Comparison of ENCODE assay signal across 24 cellular contexts in genomic region chr2:68698567-68699377, GRCh38. TPM values are rescaled to one million over a fixed set of nuclear protein-coding genes. Genes with fewer than 3 reads are reported as not detected.
A peak's percentile ranks its signal among the peaks of the same experiment; 100 is the strongest.
DNase-seq lines count a peak whose midpoint lies in the region; ATAC-seq, FAIRE-seq and TF ChIP-seq lines count a peak whose summit lies in the region.
"Had no signal": no experiment of that assay in that cellular context is flagged by ENCODE, and none has a peak within 500 bp of the region (broad histone marks: within the 10 kb centered on the region; RNA-seq: fewer than 3 reads in every experiment).

No MANE protein-coding gene starts in this region.

- DNase-seq in DMS153 treated with DMSO at 0.1 percent for 48 hours (lab: John Stamatoyannopoulos, UW; ENCODE audit: unreplicated experiment), result peak; percentile 73
- peak; percentile 90 for DNase-seq in NCI-H1436 (lab: John Stamatoyannopoulos, UW)
- peak; percentile 52 for DNase-seq in NCI-H2196 treated with DMSO at 0.1 percent for 48 hours (lab: John Stamatoyannopoulos, UW; ENCODE audit: unreplicated experiment)
- DNase-seq in activated naive CD4-positive, alpha-beta T cell treated with anti-CD3 and anti-CD28 coated beads, Interleukin-2, amount 50 U/mL, for 72 hours (ENCODE audit: low spot score in 2 of 2), result no peak
- no peak for DNase-seq in GM12891 (ENCODE audit: insufficient read length, low spot score)
- DNase-seq: ACHN; activated CD4-positive, CD25-positive, alpha-beta regulatory T cell; activated naive CD4-positive, alpha-beta T cell treated with anti-CD3 and anti-CD28 coated beads, Interleukin-2, amount 50 U/mL, for 16 hours; activated T-cell treated with anti-CD3 and anti-CD28 coated beads, Interleukin-2, amount 50 U/mL, for 4 hours; cerebellar nuclear complex; DMS53; effector CD4-positive, alpha-beta T cell; left ventricle myocardium inferior; NCI-H526 treated with DMSO at 0.1 percent for 48 hours; stimulated activated CD4-positive, alpha-beta T cell treated with anti-CD3 and anti-CD28 coated beads, Interleukin-4, amount 100 ng/mL, for 24 hours; uterus had no signal

- H3K36me3 ChIP-seq in esophagus (ENCODE audit: control insufficient read depth in 2 of 2, insufficient read depth in 2 of 2, low read length in 1 of 2), result no peaks in the 10 kb centered on the region
- H3K36me3 ChIP-seq: left ventricle myocardium inferior, uterus had no signal

- no peak for ATAC-seq in HG03432 (IDR thresholded peaks at IDR 0.05; ENCODE audit: unreplicated experiment)
- ATAC-seq in activated naive CD4-positive, alpha-beta T cell treated with anti-CD3 and anti-CD28 coated beads, Interleukin-2, amount 50 U/mL, for 72 hours, result no peak
- ATAC-seq in GM18861 (IDR thresholded peaks at IDR 0.05; ENCODE audit: unreplicated experiment), result no peak
- ATAC-seq: activated T-cell treated with anti-CD3 and anti-CD28 coated beads, Interleukin-2, amount 50 U/mL, for 4 hours had no signal

- no peak overlapping the region for H3K27ac Mint-ChIP-seq in activated naive CD4-positive, alpha-beta T cell treated with anti-CD3 and anti-CD28 coated beads, Interleukin-2, amount 50 U/mL, for 72 hours

- no peak for TF ChIP-seq POLR2A in GM12891 (IDR thresholded peaks at IDR 0.05; ENCODE audit: low read depth, low read length)

- peak overlapping the region; percentile 29 to 88 for H3K27ac ChIP-seq in esophagus (ENCODE audit: low read depth in 2 of 2, low read length in 1 of 2)
- H3K27ac ChIP-seq: C4-2B, left ventricle myocardium inferior, uterus had no signal

- H3K36me3 Mint-ChIP-seq in activated naive CD4-positive, alpha-beta T cell treated with anti-CD3 and anti-CD28 coated beads, Interleukin-2, amount 50 U/mL, for 72 hours, result peaks cover 4 to 10% of the 10 kb centered on the region in 2 donors

- H3K27me3 ChIP-seq in esophagus (ENCODE audit: control insufficient read depth in 1 of 2, insufficient read depth in 2 of 2, low read length in 2 of 2), result no peaks in the 10 kb centered on the region
- H3K27me3 ChIP-seq: uterus had no signal

- no peak for FAIRE-seq in GM12891 (lab: Jason Lieb, UNC)
- FAIRE-seq: astrocyte, RCC 7860 had no signal

- H3K4me1 ChIP-seq in esophagus (ENCODE audit: control insufficient read depth in 2 of 2, insufficient read depth in 2 of 2, low read length in 1 of 2), result peaks cover 0 to 3% of the 10 kb centered on the region in 2 donors
- H3K4me1 ChIP-seq: left ventricle myocardium inferior, uterus had no signal

- H3K9me3 ChIP-seq in esophagus (ENCODE audit: control insufficient read depth in 2 of 2, insufficient read depth in 1 of 2, low read depth in 1 of 2, low read length in 1 of 2), result no peaks in the 10 kb centered on the region
- H3K9me3 ChIP-seq: uterus had no signal

- peaks cover 3 to 6% of the 10 kb centered on the region in 2 donors for H3K9me3 Mint-ChIP-seq in activated naive CD4-positive, alpha-beta T cell treated with anti-CD3 and anti-CD28 coated beads, Interleukin-2, amount 50 U/mL, for 72 hours

- WGBS in esophagus, 2 donors, result 44 to 73% methylated on average over 4 of the region's 4 CpGs

- no peak overlapping the region for H3K4me3 ChIP-seq in esophagus (ENCODE audit: low read depth in 1 of 2, low read length in 2 of 2)
- H3K4me3 ChIP-seq: left ventricle myocardium inferior, uterus had no signal

TF ChIP-seq in GM12891, 5 proteins besides CTCF, POLR2A, EP300 and RAD21:
- no peak for TF ChIP-seq POU2F2 (IDR thresholded peaks at IDR 0.05; ENCODE audit: low read depth, low read length)
- no peak for TF ChIP-seq PAX5 (IDR thresholded peaks at IDR 0.05; ENCODE audit: insufficient read depth, low read length, severe bottlenecking)
- no peak for TF ChIP-seq TAF1 (IDR thresholded peaks at IDR 0.05; ENCODE audit: low read depth, low read length)
- TF ChIP-seq SPI1 (IDR thresholded peaks at IDR 0.05; ENCODE audit: low read depth, low read length), result no peak
- no peak for TF ChIP-seq POLR2AphosphoS5 (IDR thresholded peaks at IDR 0.05; ENCODE audit: low read depth, low read length)

RNA-seq across cellular contexts. Expression of gene ARHGAP25, which starts 35.8 kb away (rescaled TPM):
- polyA plus RNA-seq in esophagus, result 1 to 10 TPM; 3.4 to 4.0 TPM
- total RNA-seq in activated naive CD4-positive, alpha-beta T cell treated with anti-CD3 and anti-CD28 coated beads, Interleukin-2, amount 50 U/mL, for 72 hours, result 10 to 100 TPM; 37.7 to 43.0 TPM
- 3.8 TPM for polyA plus RNA-seq in GM12891 (2012; ENCODE audit: low read depth, missing spikeins)

RNA-seq across cellular contexts. Expression of gene PROKR1, which starts 55.4 kb away (rescaled TPM):
- under 1 TPM; 0.01 to 0.02 TPM for polyA plus RNA-seq in esophagus
- not detected for total RNA-seq in activated naive CD4-positive, alpha-beta T cell treated with anti-CD3 and anti-CD28 coated beads, Interleukin-2, amount 50 U/mL, for 72 hours
- polyA plus RNA-seq in GM12891 (2012; ENCODE audit: low read depth, missing spikeins), result not detected
- total RNA-seq: left ventricle myocardium inferior; mucosa of gallbladder; T-helper 2 cell treated with Interferon-gamma antibody and Interleukin-4, amounts not matched to agents 100 ng/mL and 5 ng/mL, for 36 hours had no signal

Comparison
In these comparisons a context has a peak if more than half of its experiments do, and no peak if none do; other contexts are left out.
1. DNase-seq: peak in DMS153 treated with DMSO at 0.1 percent for 48 hours (single experiment), NCI-H1436 (single experiment) and NCI-H2196 treated with DMSO at 0.1 percent for 48 hours (single experiment); none in activated naive CD4-positive, alpha-beta T cell treated with anti-CD3 and anti-CD28 coated beads, Interleukin-2, amount 50 U/mL, for 72 hours (0 of 2) and GM12891 (single experiment).